ENCODE assay signal across 8 cellular contexts in genomic region chr14:50039734-50040400, GRCh38.
A peak's percentile ranks its signal among the peaks of the same experiment; 100 is the strongest.
DNase-seq lines count a peak whose midpoint lies in the region; ATAC-seq and TF ChIP-seq lines count a peak whose summit lies in the region.

No MANE protein-coding gene starts in this region.

- H3K4me1 ChIP-seq in fibroblast of lung (ENCODE audit: control insufficient read depth, extremely low read depth, insufficient read depth, low read length): peaks cover 33% of the 10 kb centered on the region

- H3K27ac ChIP-seq in RWPE1 (peak overlapping the region; percentile 85), fibroblast of lung (ENCODE audit: insufficient read depth, low read length) (peak overlapping the region; percentile 91)

- H2AFZ ChIP-seq in fibroblast of lung (ENCODE audit: low read length): no peak overlapping the region

- no peaks in the 10 kb centered on the region for H3K36me3 ChIP-seq in fibroblast of lung (ENCODE audit: control insufficient read depth, insufficient read depth, low read length)

- ATAC-seq in GM19023 (IDR thresholded peaks at IDR 0.05; ENCODE audit: unreplicated experiment): no peak

- H4K20me1 ChIP-seq in fibroblast of lung (ENCODE audit: control insufficient read depth, extremely low read depth, insufficient read depth, low read length): no peaks in the 10 kb centered on the region

- H3K27me3 ChIP-seq in fibroblast of lung (ENCODE audit: control insufficient read depth, insufficient read depth, low read length): no peaks in the 10 kb centered on the region

- POLR2A ChIA-PET in RWPE1 (lab: Yijun Ruan, JAX; ENCODE audit: low non-redundant PET): interaction anchor here (0.6 kb wide), 2 partner anchors 41 to 140 kb away, joined by 3 read pairs; no protein-coding TSS in a partner anchor

- CTCF ChIA-PET in RWPE1 (lab: Yijun Ruan, JAX): interaction anchor here (1.1 kb wide), 1 partner anchor 178 kb away, joined by 4 read pairs; no protein-coding TSS in a partner anchor

- no peak overlapping the region for H3K4me3 ChIP-seq in fibroblast of lung (replicated peaks in 1 of 4; ENCODE audit: control extremely low read depth in 1 of 4, insufficient read depth in 1 of 4, low read depth in 3 of 4, low read length in 4 of 4)

- in situ Hi-C loops in GM13977 (cut with MboI; ENCODE audit: low pct_unique_long_range_greater_than_20kb, low sequenced_read_pairs, unreplicated experiment): loop anchor here (10.0 kb wide), 1 partner anchor 55 kb away; no protein-coding TSS in a partner anchor

- DNase-seq in SIG-M5 treated with dmso at 0.1 percent for 504 hours (lab: John Stamatoyannopoulos, UW; ENCODE audit: unreplicated experiment) (peak; percentile 90), SIG-M5 (lab: John Stamatoyannopoulos, UW) (no peak), RWPE1 (ENCODE audit: low spot score) (peak; percentile 48), fibroblast of lung (ENCODE audit: low read depth in 2 of 2) (peak in 1 of 2 donors; percentile 69), ureter (ENCODE audit: low spot score) (no peak), GM13977 (ENCODE audit: low spot score) (no peak)
- DNase-seq in stimulated activated CD8-positive, alpha-beta memory T cell treated with anti-CD3 and anti-CD28 coated beads, Interleukin-4, amount 100 ng/mL, for 48 hours: peak; percentile 52

- no peak for TF ChIP-seq CTCF in RWPE1 (conservative IDR thresholded peaks at IDR 0.05; ENCODE audit: low read depth)
- TF ChIP-seq CTCF in fibroblast of lung (conservative IDR thresholded peaks at IDR 0.05 in 1 of 2, IDR thresholded peaks at IDR 0.05 in 1 of 2; ENCODE audit: low read depth in 1 of 2, low read length in 2 of 2): no peak
- TF ChIP-seq CTCF in GM13977 (IDR thresholded peaks at IDR 0.05; ENCODE audit: extremely low read depth, insufficient read depth, missing control alignments): no peak

- no peaks in the 10 kb centered on the region for H3K79me2 ChIP-seq in fibroblast of lung (ENCODE audit: control insufficient read depth, insufficient read depth, low read length)

- H3K4me2 ChIP-seq in fibroblast of lung (ENCODE audit: extremely low read depth, insufficient read depth, low read length): no peak overlapping the region

- no peak overlapping the region for H3K9ac ChIP-seq in fibroblast of lung (ENCODE audit: insufficient read depth, low read length)

- H3K9me3 ChIP-seq in fibroblast of lung (ENCODE audit: control insufficient read depth, insufficient read depth, low read depth, low read length): no peaks in the 10 kb centered on the region

Comparison
In these comparisons a context has a peak if more than half of its experiments do, and no peak if none do; other contexts are left out.
1. DNase-seq: peak in SIG-M5 treated with dmso at 0.1 percent for 504 hours (single experiment), RWPE1 (single experiment) and stimulated activated CD8-positive, alpha-beta memory T cell treated with anti-CD3 and anti-CD28 coated beads, Interleukin-4, amount 100 ng/mL, for 48 hours (single experiment); none in SIG-M5 (single experiment), ureter (single experiment) and GM13977 (single experiment).